ENCODE assay signal across 15 cellular contexts in genomic region chr9:35776018-35776417, GRCh38. TPM values are rescaled to one million over a fixed set of nuclear protein-coding genes. Genes with fewer than 3 reads are reported as not detected.
DNase-seq lines count a peak whose midpoint lies in the region; ATAC-seq and TF ChIP-seq lines count a peak whose summit lies in the region.
"Had no signal": no experiment of that assay in that cellular context is flagged by ENCODE, and none has a peak within 500 bp of the region (broad histone marks: within the 10 kb centered on the region; RNA-seq: fewer than 3 reads in every experiment).

No MANE protein-coding gene starts in this region.

- H3K4me3 Mint-ChIP-seq in GM23338, result no peak overlapping the region
- no peak overlapping the region for H3K4me3 Mint-ChIP-seq in activated T-helper 1 cell treated with anti-CD3 and anti-CD28 coated beads, Interleukin-12 subunit alpha, Interleukin-12 subunit beta, Interleukin-2, Interleukin-4 antibody, amounts not matched to agents 30 ng/mL and 10 ng/mL and 1 ng/mL, durations not matched to agents 14 hours and 24 hours and 36 hours
- H3K4me3 Mint-ChIP-seq in naive thymus-derived CD4-positive, alpha-beta T cell, result no peak overlapping the region
- H3K4me3 Mint-ChIP-seq in activated naive CD8-positive, alpha-beta T cell treated with anti-CD3 and anti-CD28 coated beads for 36 hours, result no peak overlapping the region
- H3K4me3 Mint-ChIP-seq: natural killer cell treated with Interleukin-12 subunit alpha and Interleukin-12 subunit beta and Interleukin-15 and Interleukin-18, amount 100 ng/mL, for 72 hours had no signal

- TF ChIP-seq CTCF in GM23338 (conservative IDR thresholded peaks at IDR 0.05; ENCODE audit: low read depth in 2 of 2), result no peak

- no peaks in the 10 kb centered on the region for H3K27me3 ChIP-seq in BLaER1
- no peaks in the 10 kb centered on the region for H3K27me3 ChIP-seq in GM23338 (ENCODE audit: insufficient read depth)
- H3K27me3 ChIP-seq in naive thymus-derived CD4-positive, alpha-beta T cell (ENCODE audit: control insufficient read depth in 2 of 2, insufficient read depth in 2 of 2, low read length in 2 of 2), result no peaks in the 10 kb centered on the region
- H3K27me3 ChIP-seq: uterus had no signal

- H3K4me1 ChIP-seq in BLaER1 (peaks cover 17% of the 10 kb centered on the region), GM23338 (ENCODE audit: insufficient read depth) (peaks cover 16% of the 10 kb centered on the region)
- H3K4me1 ChIP-seq in naive thymus-derived CD4-positive, alpha-beta T cell (ENCODE audit: control insufficient read depth in 2 of 2, insufficient read depth in 2 of 2, low read length in 2 of 2), result no peaks in the 10 kb centered on the region
- H3K4me1 ChIP-seq: uterus had no signal

- no peak overlapping the region for H3K9ac ChIP-seq in BLaER1

- H3K9me2 ChIP-seq in GM23338 (ENCODE audit: insufficient read depth), result no peaks in the 10 kb centered on the region

- H3K4me1 Mint-ChIP-seq in GM23338, result peaks cover 16% of the 10 kb centered on the region
- peaks cover 13% of the 10 kb centered on the region for H3K4me1 Mint-ChIP-seq in activated T-helper 1 cell treated with anti-CD3 and anti-CD28 coated beads, Interleukin-12 subunit alpha, Interleukin-12 subunit beta, Interleukin-2, Interleukin-4 antibody, amounts not matched to agents 30 ng/mL and 10 ng/mL and 1 ng/mL, durations not matched to agents 14 hours and 24 hours and 36 hours (ENCODE audit: low read depth)
- peaks cover 0 to 19% (median 3%) of the 10 kb centered on the region in 7 donors for H3K4me1 Mint-ChIP-seq in naive thymus-derived CD4-positive, alpha-beta T cell
- H3K4me1 Mint-ChIP-seq in activated naive CD8-positive, alpha-beta T cell treated with anti-CD3 and anti-CD28 coated beads for 36 hours, result no peaks in the 10 kb centered on the region

- CTCF ChIA-PET in naive thymus-derived CD4-positive, alpha-beta T cell (lab: Charles Lee), result interaction anchor here (0.6 to 0.8 kb wide), 2 partner anchors 45 to 117 kb away, joined by 3 to 4 read pairs; no protein-coding TSS in a partner anchor

- intact Hi-C loops in activated T-helper 1 cell treated with anti-CD3 and anti-CD28 coated beads, Interleukin-12 subunit alpha, Interleukin-12 subunit beta, Interleukin-2, Interleukin-4 antibody, amounts not matched to agents 30 ng/mL and 10 ng/mL and 1 ng/mL, durations not matched to agents 14 hours and 24 hours and 36 hours (cut with micrococcal nuclease), result no loop called here
- intact Hi-C loops in naive thymus-derived CD4-positive, alpha-beta T cell (cut with micrococcal nuclease), result no loop called here
- intact Hi-C loops in posterior vena cava (cut with DNase I), result loop anchor here in 1 of 2 donors (5.0 kb wide), 1 partner anchor 116 kb away; no protein-coding TSS in a partner anchor

- no peaks in the 10 kb centered on the region for H3K9me3 Mint-ChIP-seq in GM23338
- no peaks in the 10 kb centered on the region for H3K9me3 Mint-ChIP-seq in activated T-helper 1 cell treated with anti-CD3 and anti-CD28 coated beads, Interleukin-12 subunit alpha, Interleukin-12 subunit beta, Interleukin-2, Interleukin-4 antibody, amounts not matched to agents 30 ng/mL and 10 ng/mL and 1 ng/mL, durations not matched to agents 14 hours and 24 hours and 36 hours
- no peaks in the 10 kb centered on the region for H3K9me3 Mint-ChIP-seq in naive thymus-derived CD4-positive, alpha-beta T cell
- no peaks in the 10 kb centered on the region for H3K9me3 Mint-ChIP-seq in activated naive CD8-positive, alpha-beta T cell treated with anti-CD3 and anti-CD28 coated beads for 36 hours
- H3K9me3 Mint-ChIP-seq: natural killer cell treated with Interleukin-12 subunit alpha and Interleukin-12 subunit beta and Interleukin-15 and Interleukin-18, amount 100 ng/mL, for 72 hours had no signal

- H3K79me2 ChIP-seq in GM23338 (replicated peaks; ENCODE audit: insufficient read depth), result no peaks in the 10 kb centered on the region

- no peaks in the 10 kb centered on the region for H3K36me3 ChIP-seq in BLaER1
- no peaks in the 10 kb centered on the region for H3K36me3 ChIP-seq in GM23338 (ENCODE audit: insufficient read depth)
- H3K36me3 ChIP-seq in naive thymus-derived CD4-positive, alpha-beta T cell (ENCODE audit: control insufficient read depth in 2 of 3, insufficient read depth in 3 of 3, low read length in 3 of 3), result peaks cover 0 to 3% (median 0%) of the 10 kb centered on the region in 3 experiments
- H3K36me3 ChIP-seq: uterus had no signal

- H3K36me3 Mint-ChIP-seq in GM23338 (ENCODE audit: low read depth), result peaks cover 3% of the 10 kb centered on the region; the same call in 2 of the 3 replicates
- peaks cover 7% of the 10 kb centered on the region for H3K36me3 Mint-ChIP-seq in activated T-helper 1 cell treated with anti-CD3 and anti-CD28 coated beads, Interleukin-12 subunit alpha, Interleukin-12 subunit beta, Interleukin-2, Interleukin-4 antibody, amounts not matched to agents 30 ng/mL and 10 ng/mL and 1 ng/mL, durations not matched to agents 14 hours and 24 hours and 36 hours (ENCODE audit: low read depth)
- peaks cover 0 to 17% (median 7%) of the 10 kb centered on the region in 5 donors for H3K36me3 Mint-ChIP-seq in naive thymus-derived CD4-positive, alpha-beta T cell
- peaks cover 8% of the 10 kb centered on the region for H3K36me3 Mint-ChIP-seq in activated naive CD8-positive, alpha-beta T cell treated with anti-CD3 and anti-CD28 coated beads for 36 hours
- H3K36me3 Mint-ChIP-seq: natural killer cell treated with Interleukin-12 subunit alpha and Interleukin-12 subunit beta and Interleukin-15 and Interleukin-18, amount 100 ng/mL, for 72 hours had no signal

- H3K27ac ChIP-seq in BLaER1 (no peak overlapping the region), GM23338 (ENCODE audit: low read depth) (no peak overlapping the region)
- no peak overlapping the region for H3K27ac ChIP-seq in naive thymus-derived CD4-positive, alpha-beta T cell (ENCODE audit: low read depth, low read length)
- H3K27ac ChIP-seq: uterus had no signal

- H2AFZ ChIP-seq in GM23338, result no peak overlapping the region

- 0 out of 2 replicates have a peak, but pooled peaks cover 4% of the 10 kb centered on the region for H3F3A ChIP-seq in GM23338 (replicated peaks; ENCODE audit: low read depth)

- DNase-seq in GM23338 (ENCODE audit: low spot score), result no peak
- peak; percentile 83 for DNase-seq in NCI-H2107 (lab: John Stamatoyannopoulos, UW)
- DNase-seq in activated T-helper 1 cell treated with anti-CD3 and anti-CD28 coated beads, Interleukin-12 subunit alpha, Interleukin-12 subunit beta, Interleukin-2, Interleukin-4 antibody, amounts not matched to agents 30 ng/mL and 10 ng/mL and 1 ng/mL, durations not matched to agents 14 hours and 24 hours and 36 hours (ENCODE audit: low spot score), result no peak
- DNase-seq in naive thymus-derived CD4-positive, alpha-beta T cell, result no peak
- DNase-seq in activated naive CD8-positive, alpha-beta T cell treated with anti-CD3 and anti-CD28 coated beads for 36 hours, result no peak
- no peak for DNase-seq in posterior vena cava (ENCODE audit: low spot score)
- no peak for DNase-seq in H4 (ENCODE audit: low spot score)
- DNase-seq: activated CD4-positive, alpha-beta T cell treated with anti-CD3 and anti-CD28 coated beads, Interleukin-2, amount 50 U/mL, for 48 hours; cortex of kidney; IMR-90; small intestine; uterus had no signal

- no peak overlapping the region for H3K4me3 ChIP-seq in BLaER1
- no peak overlapping the region for H3K4me3 ChIP-seq in GM23338
- H3K4me3 ChIP-seq in naive thymus-derived CD4-positive, alpha-beta T cell (ENCODE audit: low read length), result no peak overlapping the region
- H3K4me3 ChIP-seq: uterus had no signal

- H4K20me1 ChIP-seq in BLaER1, result no peaks in the 10 kb centered on the region
- 0 out of 2 replicates have a peak, but pooled peaks cover 4% of the 10 kb centered on the region for H4K20me1 ChIP-seq in GM23338 (replicated peaks; ENCODE audit: insufficient read depth)

- H3K4me2 ChIP-seq in BLaER1 (peak overlapping the region; percentile 25), GM23338 (no peak overlapping the region)

- no peaks in the 10 kb centered on the region for H3K27me3 Mint-ChIP-seq in GM23338 (ENCODE audit: insufficient read depth, low read depth, poor library complexity)
- no peaks in the 10 kb centered on the region for H3K27me3 Mint-ChIP-seq in activated T-helper 1 cell treated with anti-CD3 and anti-CD28 coated beads, Interleukin-12 subunit alpha, Interleukin-12 subunit beta, Interleukin-2, Interleukin-4 antibody, amounts not matched to agents 30 ng/mL and 10 ng/mL and 1 ng/mL, durations not matched to agents 14 hours and 24 hours and 36 hours (ENCODE audit: insufficient read depth)
- no peaks in the 10 kb centered on the region for H3K27me3 Mint-ChIP-seq in naive thymus-derived CD4-positive, alpha-beta T cell
- H3K27me3 Mint-ChIP-seq in activated naive CD8-positive, alpha-beta T cell treated with anti-CD3 and anti-CD28 coated beads for 36 hours, result no peaks in the 10 kb centered on the region
- H3K27me3 Mint-ChIP-seq: natural killer cell treated with Interleukin-12 subunit alpha and Interleukin-12 subunit beta and Interleukin-15 and Interleukin-18, amount 100 ng/mL, for 72 hours had no signal

- peak; percentile 32; the same call in 2 of the 3 replicates for ATAC-seq in GM23338
- ATAC-seq in naive thymus-derived CD4-positive, alpha-beta T cell, result no peak
- ATAC-seq: natural killer cell treated with Interleukin-12 subunit alpha and Interleukin-12 subunit beta and Interleukin-15 and Interleukin-18, amount 100 ng/mL, for 72 hours had no signal

- POLR2A ChIA-PET in naive thymus-derived CD4-positive, alpha-beta T cell (lab: Charles Lee), result interaction anchor here (1.4 kb wide), 1 partner anchor 36 kb away, joined by 4 read pairs; the partner anchor contains the start of gene SPAG8

- H3K27ac Mint-ChIP-seq in GM23338, result peak overlapping the region; percentile 74; the same call in 1 of the 2 replicates
- H3K27ac Mint-ChIP-seq in activated T-helper 1 cell treated with anti-CD3 and anti-CD28 coated beads, Interleukin-12 subunit alpha, Interleukin-12 subunit beta, Interleukin-2, Interleukin-4 antibody, amounts not matched to agents 30 ng/mL and 10 ng/mL and 1 ng/mL, durations not matched to agents 14 hours and 24 hours and 36 hours, result peak overlapping the region; percentile 77
- no peak overlapping the region for H3K27ac Mint-ChIP-seq in naive thymus-derived CD4-positive, alpha-beta T cell
- H3K27ac Mint-ChIP-seq in activated naive CD8-positive, alpha-beta T cell treated with anti-CD3 and anti-CD28 coated beads for 36 hours, result no peak overlapping the region
- H3K27ac Mint-ChIP-seq: natural killer cell treated with Interleukin-12 subunit alpha and Interleukin-12 subunit beta and Interleukin-15 and Interleukin-18, amount 100 ng/mL, for 72 hours had no signal

- H3K9me3 ChIP-seq in BLaER1, result no peaks in the 10 kb centered on the region
- H3K9me3 ChIP-seq in naive thymus-derived CD4-positive, alpha-beta T cell (ENCODE audit: control insufficient read depth in 2 of 3, low read length in 3 of 3), result no peaks in the 10 kb centered on the region
- H3K9me3 ChIP-seq: uterus had no signal

RNA-seq across cellular contexts. Expression of gene NPR2, which starts 15.4 kb away (rescaled TPM):
- total RNA-seq in GM23338 (2014; rRNA removed; shearing (Covaris generic)), result 7.6 and 14.4 TPM in 2 replicates
- 9.0 and 9.8 TPM in 2 replicates for polyA plus RNA-seq in GM23338 (2016; fragmentation: Nextera tagmentation; extraction: Ambion mirVana)
- 9.3 and 10.4 TPM in 2 replicates for total RNA-seq in activated T-helper 1 cell treated with anti-CD3 and anti-CD28 coated beads, Interleukin-12 subunit alpha, Interleukin-12 subunit beta, Interleukin-2, Interleukin-4 antibody, amounts not matched to agents 30 ng/mL and 10 ng/mL and 1 ng/mL, durations not matched to agents 14 hours and 24 hours and 36 hours
- 10 to 100 TPM in 3 of 5 experiments, 1 to 10 TPM in 2; 3.1 to 22.2 (median 11.2) TPM for total RNA-seq in naive thymus-derived CD4-positive, alpha-beta T cell
- 1 to 10 TPM; 1.0 to 1.2 TPM for polyA plus RNA-seq in naive thymus-derived CD4-positive, alpha-beta T cell
- 1 to 10 TPM; 4.7 to 8.9 TPM for total RNA-seq in activated naive CD8-positive, alpha-beta T cell treated with anti-CD3 and anti-CD28 coated beads for 36 hours
- 10 to 100 TPM; 27.4 to 47.1 TPM for total RNA-seq in posterior vena cava
- total RNA-seq in H4 (2014; rRNA removed; shearing (Covaris generic)), result 0.25 and 2.9 TPM in 2 replicates

RNA-seq across cellular contexts. Expression of gene MSMP, which starts 21.9 kb away (rescaled TPM):
- not detected in 2 replicates for total RNA-seq in GM23338 (2014; rRNA removed; shearing (Covaris generic))
- 0.57 and 0.81 TPM in 2 replicates for polyA plus RNA-seq in GM23338 (2016; fragmentation: Nextera tagmentation; extraction: Ambion mirVana)
- not detected in 2 replicates for total RNA-seq in activated T-helper 1 cell treated with anti-CD3 and anti-CD28 coated beads, Interleukin-12 subunit alpha, Interleukin-12 subunit beta, Interleukin-2, Interleukin-4 antibody, amounts not matched to agents 30 ng/mL and 10 ng/mL and 1 ng/mL, durations not matched to agents 14 hours and 24 hours and 36 hours
- under 1 TPM in 3 of 5 experiments, not detected in 2; 0.48 to 0.84 (median 0.61) TPM for total RNA-seq in naive thymus-derived CD4-positive, alpha-beta T cell
- not detected for polyA plus RNA-seq in naive thymus-derived CD4-positive, alpha-beta T cell
- total RNA-seq in activated naive CD8-positive, alpha-beta T cell treated with anti-CD3 and anti-CD28 coated beads for 36 hours, result under 1 TPM in 1 of 2 experiments, not detected in 1; 0.94 TPM
- total RNA-seq in posterior vena cava, result 1 to 10 TPM in 1 of 2 donors, not detected in 1; 1.7 TPM
- not detected in 2 replicates for total RNA-seq in H4 (2014; rRNA removed; shearing (Covaris generic))
- total RNA-seq: IMR-90; natural killer cell treated with Interleukin-12 subunit alpha and Interleukin-12 subunit beta and Interleukin-15 and Interleukin-18, amount 100 ng/mL, for 72 hours; T-helper 1 cell treated with Interleukin-12 subunit alpha and Interleukin-12 subunit beta and Interleukin-4 antibody, amounts not matched to agents 30 ng/mL and 1 ng/mL, for 36 hours; uterus had no signal
- polyA plus RNA-seq: IMR-90 had no signal

RNA-seq across cellular contexts. Expression of gene RGP1, which starts 26.9 kb away (rescaled TPM):
- total RNA-seq in GM23338 (2014; rRNA removed; shearing (Covaris generic)), result 12.9 and 16.0 TPM in 2 replicates
- 2.7 and 2.8 TPM in 2 replicates for polyA plus RNA-seq in GM23338 (2016; fragmentation: Nextera tagmentation; extraction: Ambion mirVana)
- total RNA-seq in activated T-helper 1 cell treated with anti-CD3 and anti-CD28 coated beads, Interleukin-12 subunit alpha, Interleukin-12 subunit beta, Interleukin-2, Interleukin-4 antibody, amounts not matched to agents 30 ng/mL and 10 ng/mL and 1 ng/mL, durations not matched to agents 14 hours and 24 hours and 36 hours, result 18.4 and 18.9 TPM in 2 replicates
- total RNA-seq in naive thymus-derived CD4-positive, alpha-beta T cell, result 10 to 100 TPM; 21.2 to 28.8 (median 23.3) TPM
- polyA plus RNA-seq in naive thymus-derived CD4-positive, alpha-beta T cell, result 1 to 10 TPM; 8.8 to 9.1 TPM
- 10 to 100 TPM; 12.7 to 13.4 TPM for total RNA-seq in activated naive CD8-positive, alpha-beta T cell treated with anti-CD3 and anti-CD28 coated beads for 36 hours
- total RNA-seq in posterior vena cava, result 10 to 100 TPM; 27.8 to 29.5 TPM
- total RNA-seq in H4 (2014; rRNA removed; shearing (Covaris generic)), result 16.4 and 18.6 TPM in 2 replicates

RNA-seq across cellular contexts. Expression of gene GBA2, which starts 27.0 kb away (rescaled TPM):
- 80.1 and 80.2 TPM in 2 replicates for total RNA-seq in GM23338 (2014; rRNA removed; shearing (Covaris generic))
- polyA plus RNA-seq in GM23338 (2016; fragmentation: Nextera tagmentation; extraction: Ambion mirVana), result 32.1 and 32.8 TPM in 2 replicates
- total RNA-seq in activated T-helper 1 cell treated with anti-CD3 and anti-CD28 coated beads, Interleukin-12 subunit alpha, Interleukin-12 subunit beta, Interleukin-2, Interleukin-4 antibody, amounts not matched to agents 30 ng/mL and 10 ng/mL and 1 ng/mL, durations not matched to agents 14 hours and 24 hours and 36 hours, result 54.7 and 58.4 TPM in 2 replicates
- 10 to 100 TPM; 22.7 to 55.4 (median 49.9) TPM for total RNA-seq in naive thymus-derived CD4-positive, alpha-beta T cell
- 10 to 100 TPM; 18.0 to 24.3 TPM for polyA plus RNA-seq in naive thymus-derived CD4-positive, alpha-beta T cell
- total RNA-seq in activated naive CD8-positive, alpha-beta T cell treated with anti-CD3 and anti-CD28 coated beads for 36 hours, result 10 to 100 TPM; 22.6 to 24.2 TPM
- total RNA-seq in posterior vena cava, result 10 to 100 TPM; 50.1 to 57.7 TPM
- total RNA-seq in H4 (2014; rRNA removed; shearing (Covaris generic)), result 16.9 and 21.5 TPM in 2 replicates

RNA-seq across cellular contexts. Expression of gene SPAG8, which starts 36.0 kb away (rescaled TPM):
- total RNA-seq in GM23338 (2014; rRNA removed; shearing (Covaris generic)), result 0.45 TPM in 1 of 2 replicates, not detected in the other
- polyA plus RNA-seq in GM23338 (2016; fragmentation: Nextera tagmentation; extraction: Ambion mirVana), result 0.17 and 0.45 TPM in 2 replicates
- total RNA-seq in activated T-helper 1 cell treated with anti-CD3 and anti-CD28 coated beads, Interleukin-12 subunit alpha, Interleukin-12 subunit beta, Interleukin-2, Interleukin-4 antibody, amounts not matched to agents 30 ng/mL and 10 ng/mL and 1 ng/mL, durations not matched to agents 14 hours and 24 hours and 36 hours, result 0.66 and 1.0 TPM in 2 replicates
- 1 to 10 TPM; 2.1 to 9.1 (median 3.2) TPM for total RNA-seq in naive thymus-derived CD4-positive, alpha-beta T cell
- polyA plus RNA-seq in naive thymus-derived CD4-positive, alpha-beta T cell, result 1 to 10 TPM; 1.2 to 1.9 TPM
- 1 to 10 TPM in 1 of 2 experiments, under 1 TPM in 1; 0.68 to 1.0 TPM for total RNA-seq in activated naive CD8-positive, alpha-beta T cell treated with anti-CD3 and anti-CD28 coated beads for 36 hours
- total RNA-seq in posterior vena cava, result 1 to 10 TPM in 1 of 2 donors, under 1 TPM in 1; 0.76 to 3.1 TPM
- 0.99 TPM in 2 replicates for total RNA-seq in H4 (2014; rRNA removed; shearing (Covaris generic))

Comparison
In these comparisons a context has a peak if more than half of its experiments do, and no peak if none do; other contexts are left out.
1. H3K27ac Mint-ChIP-seq: peak in GM23338 (single experiment) and activated T-helper 1 cell treated with anti-CD3 and anti-CD28 coated beads, Interleukin-12 subunit alpha, Interleukin-12 subunit beta, Interleukin-2, Interleukin-4 antibody, amounts not matched to agents 30 ng/mL and 10 ng/mL and 1 ng/mL, durations not matched to agents 14 hours and 24 hours and 36 hours (single experiment); none in naive thymus-derived CD4-positive, alpha-beta T cell (0 of 9) and activated naive CD8-positive, alpha-beta T cell treated with anti-CD3 and anti-CD28 coated beads for 36 hours (single experiment).